Comparison of ENCODE assay signal across 26 cellular contexts in the genomic region with DNA sequence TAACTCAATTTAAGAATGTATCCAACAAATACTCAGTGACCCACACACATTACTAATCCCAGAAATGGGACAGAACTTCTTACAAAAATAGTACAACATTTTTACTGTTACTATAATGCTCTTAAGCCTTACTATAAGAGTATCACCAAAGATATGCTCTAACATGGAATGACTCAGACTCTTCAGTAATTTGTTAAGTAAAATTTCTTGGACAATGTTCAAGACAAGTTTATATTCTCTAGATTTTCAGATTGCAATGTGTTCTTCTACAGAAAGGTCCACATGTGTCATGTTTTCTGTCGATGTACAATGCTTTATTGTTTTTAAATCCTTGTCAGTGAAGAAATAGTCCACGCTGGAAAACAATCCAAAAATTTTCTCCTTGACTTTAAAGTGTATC.
"Had no signal": no experiment of that assay in that cellular context is flagged by ENCODE, and none has a peak within 500 bp of the region (broad histone marks: within the 10 kb centered on the region; RNA-seq: fewer than 3 reads in every experiment).

No MANE protein-coding gene starts in this region.

- H3K27me3 ChIP-seq: esophagus muscularis mucosa, gastrocnemius medialis, neural progenitor cell, right atrium auricular region, stomach, thyroid gland, vagina had no signal

- H3K4me1 ChIP-seq: esophagus muscularis mucosa, gastrocnemius medialis, neural progenitor cell, parathyroid adenoma, right atrium auricular region, stomach, thyroid gland, vagina had no signal

- H3K4me2 ChIP-seq: neural progenitor cell, smooth muscle cell had no signal

- H2AFZ ChIP-seq: neural progenitor cell, parathyroid adenoma had no signal

- ATAC-seq: gastrocnemius medialis; left lobe of liver; naive thymus-derived CD4-positive, alpha-beta T cell; sciatic nerve; stimulated activated effector memory CD8-positive, alpha-beta T cell treated with anti-CD3 and anti-CD28 coated beads, Interleukin-12 subunit alpha, Interleukin-12 subunit beta, amount 100 ng/mL, for 72 hours had no signal

- H3K4me3 ChIP-seq: coronary artery, esophagus muscularis mucosa, gastrocnemius medialis, neural progenitor cell, right atrium auricular region, smooth muscle cell, stomach, thyroid gland, vagina had no signal

- H3K9me3 ChIP-seq: esophagus muscularis mucosa, gastrocnemius medialis, right atrium auricular region, stomach, thyroid gland, vagina had no signal

- H3K36me3 ChIP-seq: esophagus muscularis mucosa, gastrocnemius medialis, neural progenitor cell, right atrium auricular region, stomach, thyroid gland, vagina had no signal

- H3K9ac ChIP-seq: neural progenitor cell, parathyroid adenoma had no signal

- DNase-seq: dermis blood vessel endothelial cell; effector memory CD4-positive, alpha-beta T cell; foreskin fibroblast; gastrocnemius medialis; head of caudate nucleus; kidney; mesendoderm; midbrain; naive thymus-derived CD4-positive, alpha-beta T cell; stimulated activated CD4-positive, alpha-beta T cell treated with anti-CD3 and anti-CD28 coated beads, Interleukin-12 subunit alpha, Interleukin-12 subunit beta, amount 100 ng/mL, for 4 hours; stimulated activated CD4-positive, alpha-beta T cell treated with anti-CD3 and anti-CD28 coated beads, Interleukin-1b, Interleukin-23, amount 100 ng/mL, for 48 hours; stimulated activated CD4-positive, alpha-beta T cell treated with anti-CD3 and anti-CD28 coated beads, Interleukin-4, amount 100 ng/mL, for 24 hours; stimulated activated naive CD4-positive, alpha-beta T cell treated with Interleukin-2 at 50 U/mL for 16 hours; stomach; thyroid gland; trophoblast cell had no signal

- H3K79me2 ChIP-seq: parathyroid adenoma had no signal

- H3K27ac ChIP-seq: coronary artery, esophagus muscularis mucosa, gastrocnemius medialis, neural progenitor cell, parathyroid adenoma, right atrium auricular region, stomach, thyroid gland, vagina had no signal
